Comparison of ENCODE assay signal across 10 cellular contexts in the genomic region with DNA sequence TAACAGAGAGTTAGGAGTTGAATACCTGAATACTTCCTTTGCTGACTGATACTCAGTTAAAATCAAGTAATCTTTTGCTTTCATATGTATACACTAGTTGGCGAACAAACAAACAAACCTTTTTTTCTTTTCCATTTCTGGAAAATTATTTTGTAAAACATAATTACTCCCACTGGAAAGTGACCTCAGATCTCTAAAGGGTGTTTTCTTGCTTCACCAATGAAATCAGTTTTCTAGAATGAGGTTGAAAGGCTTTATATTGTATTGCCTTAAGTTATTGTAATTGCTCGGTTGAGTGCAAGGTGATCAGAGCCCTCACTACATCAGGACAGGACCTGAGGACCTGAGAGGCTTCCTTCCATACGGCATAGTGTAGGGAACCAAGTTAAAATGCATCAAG. TPM values are rescaled to one million over a fixed set of nuclear protein-coding genes. Genes with fewer than 3 reads are reported as not detected.
"Had no signal": no experiment of that assay in that cellular context is flagged by ENCODE, and none has a peak within 500 bp of the region (broad histone marks: within the 10 kb centered on the region; RNA-seq: fewer than 3 reads in every experiment).

A gene with protein sequence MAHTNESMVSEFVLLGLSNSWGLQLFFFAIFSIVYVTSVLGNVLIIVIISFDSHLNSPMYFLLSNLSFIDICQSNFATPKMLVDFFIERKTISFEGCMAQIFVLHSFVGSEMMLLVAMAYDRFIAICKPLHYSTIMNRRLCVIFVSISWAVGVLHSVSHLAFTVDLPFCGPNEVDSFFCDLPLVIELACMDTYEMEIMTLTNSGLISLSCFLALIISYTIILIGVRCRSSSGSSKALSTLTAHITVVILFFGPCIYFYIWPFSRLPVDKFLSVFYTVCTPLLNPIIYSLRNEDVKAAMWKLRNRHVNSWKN (plus strand): TSS at position 301 of the 400 bp plus-strand sequence. CDS start 4,750 bp downstream, outside the sequence.

- FAIRE-seq: HepG2, HTR-8/SVneo had no signal

- H3K27ac Mint-ChIP-seq: IgD-negative memory B cell had no signal

- H3K4me2 ChIP-seq: KMS-11 had no signal

- ATAC-seq: HepG2 had no signal

- H3K27ac ChIP-seq: HL-60, KMS-11 had no signal

- H3K4me1 Mint-ChIP-seq: IgD-negative memory B cell had no signal

- H3K36me3 Mint-ChIP-seq: IgD-negative memory B cell had no signal

- H3K4me3 Mint-ChIP-seq: IgD-negative memory B cell had no signal

- H3K9ac ChIP-seq: KMS-11 had no signal

- DNase-seq: IMR-90, KBM-7, KG1 had no signal

RNA-seq across cellular contexts. Expression of the gene that starts here (rescaled TPM):
- total RNA-seq: HepG2, HT-29, HT1080, IMR-90 had no signal
- polyA plus RNA-seq: HepG2, IgD-negative memory B cell, IMR-90 had no signal
